14 cellular contexts compared by ENCODE assay signal in genomic region chr11:32184057-32185055, GRCh38.
DNase-seq lines count a peak whose midpoint lies in the region; ATAC-seq and TF ChIP-seq lines count a peak whose summit lies in the region.
"Had no signal": no experiment of that assay in that cellular context is flagged by ENCODE, and none has a peak within 500 bp of the region (broad histone marks: within the 10 kb centered on the region; RNA-seq: fewer than 3 reads in every experiment).

No MANE protein-coding gene starts in this region.

- peaks cover 0 to 4% (median 0%) of the 10 kb centered on the region in 3 donors for H3K27me3 ChIP-seq in psoas muscle (ENCODE audit: insufficient read depth in 3 of 3, low read length in 2 of 3)
- H3K27me3 ChIP-seq: body of pancreas had no signal

- ATAC-seq in GM19351 (IDR thresholded peaks at IDR 0.05; ENCODE audit: unreplicated experiment): peak; percentile 75
- peak; percentile 77 for ATAC-seq in HG02623 (IDR thresholded peaks at IDR 0.05; ENCODE audit: unreplicated experiment)
- peak; percentile 49 for ATAC-seq in HG03571 (IDR thresholded peaks at IDR 0.05; ENCODE audit: unreplicated experiment)
- ATAC-seq in psoas muscle: no peak
- ATAC-seq: body of pancreas; naive thymus-derived CD8-positive, alpha-beta T cell had no signal

- H3K27ac ChIP-seq in psoas muscle: no peak overlapping the region
- H3K27ac ChIP-seq: body of pancreas had no signal

- no peaks in the 10 kb centered on the region for H3K9me3 ChIP-seq in psoas muscle
- H3K9me3 ChIP-seq: body of pancreas had no signal

- H3K4me3 ChIP-seq in GM12865 (ENCODE audit: low read depth, low read length): no peak overlapping the region
- H3K4me3 ChIP-seq in psoas muscle: no peak overlapping the region
- H3K4me3 ChIP-seq: body of pancreas had no signal

- peak; percentile 70 for DNase-seq in GM12865 (ENCODE audit: low read depth)
- DNase-seq in psoas muscle: no peak
- DNase-seq in NCI-H2171 (lab: John Stamatoyannopoulos, UW): no peak
- DNase-seq in activated naive CD4-positive, alpha-beta T cell treated with anti-CD3 and anti-CD28 coated beads, Interleukin-2, amount 50 U/mL, for 16 hours: no peak
- DNase-seq in activated CD8-positive, alpha-beta memory T cell treated with anti-CD3 and anti-CD28 coated beads, Interleukin-2, amount 50 U/mL, for 4 hours: no peak
- DNase-seq: activated CD4-positive, alpha-beta T cell treated with anti-CD3 and anti-CD28 coated beads, Interleukin-2, amount 10 ng/mL, durations not matched to agents 24 days and 14 days; glutamatergic neuron; naive thymus-derived CD8-positive, alpha-beta T cell; NCI-H2227 treated with DMSO at 0.1 percent for 48 hours; stimulated activated CD4-positive, alpha-beta T cell treated with anti-CD3 and anti-CD28 coated beads, Interleukin-4, amount 100 ng/mL, for 24 hours had no signal

- intact Hi-C loops in psoas muscle (cut with DNase I): no loop called here

- no peaks in the 10 kb centered on the region for H3K4me1 ChIP-seq in psoas muscle
- H3K4me1 ChIP-seq: body of pancreas had no signal

- WGBS in psoas muscle, 3 donors: 48 to 54% (median 50%) methylated on average over 12 of the region's 12 CpGs

- H3K36me3 ChIP-seq in psoas muscle (ENCODE audit: insufficient read depth in 1 of 2, low read depth in 1 of 2): no peaks in the 10 kb centered on the region

- no peak for TF ChIP-seq CTCF in GM12865 (IDR thresholded peaks at IDR 0.05; ENCODE audit: insufficient read depth, low read depth, low read length, missing control alignments)
- no peak for TF ChIP-seq CTCF in psoas muscle (IDR thresholded peaks at IDR 0.05)

Comparison
In these comparisons a context has a peak if more than half of its experiments do, and no peak if none do; other contexts are left out.
1. ATAC-seq: peak in GM19351 (single experiment), HG02623 (single experiment) and HG03571 (single experiment); none in psoas muscle (0 of 4).